ENCODE assay signal across 8 cellular contexts in genomic region chr2:21018290-21018689, GRCh38. TPM values are rescaled to one million over a fixed set of nuclear protein-coding genes. Genes with fewer than 3 reads are reported as not detected.
"Had no signal": no experiment of that assay in that cellular context is flagged by ENCODE, and none has a peak within 500 bp of the region (broad histone marks: within the 10 kb centered on the region; RNA-seq: fewer than 3 reads in every experiment).

No MANE protein-coding gene starts in this region.

- H3K4me3 ChIP-seq: K562 had no signal

- DNase-seq: IMR-90, KBM-7, KG1 had no signal

- FAIRE-seq: HTR-8/SVneo, K562 had no signal

- H3K27ac ChIP-seq: HL-60 had no signal

- ATAC-seq: K562 had no signal

RNA-seq across cellular contexts. Expression of gene APOB, which starts 25.6 kb away (rescaled TPM):
- total RNA-seq: HT-29 had no signal
- polyA plus RNA-seq: IgD-negative memory B cell, IMR-90, K562 had no signal
